Comparison of ENCODE assay signal across 1 cellular context in genomic region chr9:129607026-129607397, GRCh38.
TF ChIP-seq lines count a peak whose summit lies in the region.

No MANE protein-coding gene starts in this region.

TF ChIP-seq in endothelial cell of umbilical vein, 7 proteins besides CTCF, POLR2A, EP300 and RAD21:
- TF ChIP-seq GATA2 (IDR thresholded peaks at IDR 0.05; ENCODE audit: insufficient read depth, insufficient read length, low read depth, low read length) (no peak), FOS (IDR thresholded peaks at IDR 0.05; ENCODE audit: borderline replicate concordance, insufficient read depth, low read length) (no peak), POLR2AphosphoS5 (IDR thresholded peaks at IDR 0.05; ENCODE audit: insufficient read depth, low read depth, low read length) (no peak), EZH2 (IDR thresholded peaks at IDR 0.05; ENCODE audit: borderline replicate concordance, low read depth, low read length, severe bottlenecking) (no peak), MAX (IDR thresholded peaks at IDR 0.05; ENCODE audit: insufficient read depth, insufficient read length) (no peak), MYC (IDR thresholded peaks at IDR 0.05; ENCODE audit: low read depth, low read length) (no peak), JUN (IDR thresholded peaks at IDR 0.05; ENCODE audit: borderline replicate concordance, insufficient read depth, insufficient read length, low read depth) (no peak)
